14 cellular contexts compared by ENCODE assay signal in the genomic region with DNA sequence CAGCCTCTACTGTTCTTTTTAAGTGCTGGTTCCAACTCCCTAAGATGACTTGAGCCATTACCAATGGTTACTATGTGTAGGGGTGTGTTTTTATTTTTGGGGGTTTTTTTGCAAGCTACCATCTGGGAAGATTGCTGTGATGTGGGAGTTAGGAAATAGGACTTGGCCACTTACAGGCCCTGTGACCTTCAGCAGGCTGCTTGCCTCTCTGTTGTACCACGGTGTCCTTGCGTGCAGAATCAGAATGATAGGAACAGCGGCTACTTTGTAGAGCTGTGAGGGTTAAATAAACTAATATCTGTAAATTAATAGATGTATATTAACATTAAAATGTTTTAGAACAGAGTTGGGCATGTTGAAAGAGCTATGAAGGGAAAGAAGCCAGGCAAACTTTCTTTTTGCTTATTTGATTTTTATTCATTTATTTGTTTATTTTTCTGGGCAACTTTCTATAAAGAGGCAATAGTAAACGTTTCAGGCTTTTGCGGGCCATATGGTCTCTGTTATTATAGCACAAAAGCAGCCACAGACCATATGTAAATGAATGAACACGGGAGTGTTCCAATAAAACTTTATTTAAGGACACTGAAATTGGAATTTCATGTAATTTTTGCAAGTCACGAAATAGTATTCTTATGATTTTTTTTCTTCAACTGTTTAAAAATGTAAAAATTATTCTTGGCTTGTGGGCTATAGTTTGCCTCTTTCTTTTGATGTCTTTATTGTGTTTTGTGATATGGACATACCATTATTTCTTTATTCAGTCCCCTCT. TPM values are rescaled to one million over a fixed set of nuclear protein-coding genes. Genes with fewer than 3 reads are reported as not detected.
DNase-seq lines count a peak whose midpoint lies in the region; ATAC-seq and TF ChIP-seq lines count a peak whose summit lies in the region.
"Had no signal": no experiment of that assay in that cellular context is flagged by ENCODE, and none has a peak within 500 bp of the region (broad histone marks: within the 10 kb centered on the region; RNA-seq: fewer than 3 reads in every experiment).

No MANE protein-coding gene starts in this region.

- no peak for TF ChIP-seq CTCF in WTC11 (IDR thresholded peaks at IDR 0.05)
- TF ChIP-seq CTCF in endodermal cell (conservative IDR thresholded peaks at IDR 0.05): no peak
- TF ChIP-seq CTCF in foreskin fibroblast (IDR thresholded peaks at IDR 0.05; ENCODE audit: low read depth, low read length): no peak

- H3K27ac Mint-ChIP-seq in activated naive CD4-positive, alpha-beta T cell treated with anti-CD3 and anti-CD28 coated beads, Interleukin-2, amount 50 U/mL, for 24 hours: peak overlapping the region; percentile 26
- H3K27ac Mint-ChIP-seq in WTC11: 0 out of 2 replicates have a peak overlapping the region, but pooled peaks have one; percentile 7
- H3K27ac Mint-ChIP-seq in endodermal cell: peak overlapping the region; percentile 57

- DNase-seq in activated naive CD4-positive, alpha-beta T cell (lab: John Stamatoyannopoulos, UW): no peak
- no peak for DNase-seq in WTC11 (ENCODE audit: low spot score)
- no peak for DNase-seq in endodermal cell
- DNase-seq in SHP77 treated with DMSO at 0.1 percent for 48 hours (lab: John Stamatoyannopoulos, UW): no peak
- DNase-seq in foreskin fibroblast: no peak
- DNase-seq: BE2C; CD4-positive, alpha-beta memory T cell; DND-41; GDM1; IMR-90 had no signal

- H3K4me1 ChIP-seq in endodermal cell (ENCODE audit: control insufficient read depth, insufficient read depth, low read length): no peaks in the 10 kb centered on the region
- H3K4me1 ChIP-seq: BE2C had no signal

- H3K4me1 Mint-ChIP-seq in activated naive CD4-positive, alpha-beta T cell treated with anti-CD3 and anti-CD28 coated beads, Interleukin-2, amount 50 U/mL, for 24 hours: no peaks in the 10 kb centered on the region
- H3K4me1 Mint-ChIP-seq in WTC11 (no peaks in the 10 kb centered on the region), endodermal cell (peaks cover 9% of the 10 kb centered on the region)

- H3K36me3 ChIP-seq in endodermal cell (ENCODE audit: control insufficient read depth, insufficient read depth, low read length): peaks cover 53% of the 10 kb centered on the region

- CTCF ChIA-PET in WTC11 (lab: Charles Lee): interaction anchor here (1.3 kb wide), 1 partner anchor 11 kb away, joined by 3 read pairs; no protein-coding TSS in a partner anchor

- H3K4me3 Mint-ChIP-seq in activated naive CD4-positive, alpha-beta T cell treated with anti-CD3 and anti-CD28 coated beads, Interleukin-2, amount 50 U/mL, for 24 hours: no peak overlapping the region
- H3K4me3 Mint-ChIP-seq in WTC11 (no peak overlapping the region), endodermal cell (no peak overlapping the region)
- H3K4me3 Mint-ChIP-seq: CD4-positive, alpha-beta memory T cell had no signal

- no peaks in the 10 kb centered on the region for H3K27me3 Mint-ChIP-seq in activated naive CD4-positive, alpha-beta T cell treated with anti-CD3 and anti-CD28 coated beads, Interleukin-2, amount 50 U/mL, for 24 hours
- H3K27me3 Mint-ChIP-seq in WTC11 (ENCODE audit: low read depth): no peaks in the 10 kb centered on the region
- H3K27me3 Mint-ChIP-seq in endodermal cell (ENCODE audit: insufficient read depth): no peaks in the 10 kb centered on the region
- H3K27me3 Mint-ChIP-seq: CD4-positive, alpha-beta memory T cell had no signal

- 87 to 90% methylated on average over 3 to 5 of the region's 7 CpGs for WGBS in endodermal cell (ENCODE audit: insufficient coverage in 1 of 2, insufficient read length in 1 of 2), 2 experiments

- H3K4me3 ChIP-seq in endodermal cell (ENCODE audit: low read length): no peak overlapping the region
- H3K4me3 ChIP-seq in foreskin fibroblast (ENCODE audit: low read depth in 1 of 2, low read length in 2 of 2): no peak overlapping the region

- no peak overlapping the region for H3K27ac ChIP-seq in endodermal cell (ENCODE audit: low read depth, low read length)
- H3K27ac ChIP-seq: C4-2B had no signal

- peaks cover 10% of the 10 kb centered on the region for H3K9me3 ChIP-seq in endodermal cell (ENCODE audit: control insufficient read depth, low read length)
- H3K9me3 ChIP-seq: BE2C had no signal

- POLR2A ChIA-PET in WTC11 (lab: Charles Lee): no interaction called here

- no peaks in the 10 kb centered on the region for H3K27me3 ChIP-seq in endodermal cell (ENCODE audit: control insufficient read depth, insufficient read depth, low read length, poor library complexity, severe bottlenecking)
- H3K27me3 ChIP-seq: BE2C had no signal

- H3K36me3 Mint-ChIP-seq in activated naive CD4-positive, alpha-beta T cell treated with anti-CD3 and anti-CD28 coated beads, Interleukin-2, amount 50 U/mL, for 24 hours: peaks cover 5% of the 10 kb centered on the region
- H3K36me3 Mint-ChIP-seq in WTC11: peaks cover 20% of the 10 kb centered on the region
- H3K36me3 Mint-ChIP-seq in endodermal cell (ENCODE audit: low read depth): peaks cover 52% of the 10 kb centered on the region

- H3K9ac ChIP-seq in endodermal cell (ENCODE audit: extremely low read depth, low read length, poor library complexity, severe bottlenecking): no peak overlapping the region

- ATAC-seq in WTC11: no peak
- no peak for ATAC-seq in HG03432 (IDR thresholded peaks at IDR 0.05; ENCODE audit: unreplicated experiment)
- ATAC-seq: HCT116 had no signal

- H3K9me3 Mint-ChIP-seq in activated naive CD4-positive, alpha-beta T cell treated with anti-CD3 and anti-CD28 coated beads, Interleukin-2, amount 50 U/mL, for 24 hours: no peaks in the 10 kb centered on the region
- peaks cover 7% of the 10 kb centered on the region for H3K9me3 Mint-ChIP-seq in WTC11
- peaks cover 2% of the 10 kb centered on the region for H3K9me3 Mint-ChIP-seq in endodermal cell
- H3K9me3 Mint-ChIP-seq: CD4-positive, alpha-beta memory T cell had no signal

TF ChIP-seq in WTC11, 78 proteins besides CTCF, POLR2A, EP300 and RAD21:
- TF ChIP-seq, protein P1, sequence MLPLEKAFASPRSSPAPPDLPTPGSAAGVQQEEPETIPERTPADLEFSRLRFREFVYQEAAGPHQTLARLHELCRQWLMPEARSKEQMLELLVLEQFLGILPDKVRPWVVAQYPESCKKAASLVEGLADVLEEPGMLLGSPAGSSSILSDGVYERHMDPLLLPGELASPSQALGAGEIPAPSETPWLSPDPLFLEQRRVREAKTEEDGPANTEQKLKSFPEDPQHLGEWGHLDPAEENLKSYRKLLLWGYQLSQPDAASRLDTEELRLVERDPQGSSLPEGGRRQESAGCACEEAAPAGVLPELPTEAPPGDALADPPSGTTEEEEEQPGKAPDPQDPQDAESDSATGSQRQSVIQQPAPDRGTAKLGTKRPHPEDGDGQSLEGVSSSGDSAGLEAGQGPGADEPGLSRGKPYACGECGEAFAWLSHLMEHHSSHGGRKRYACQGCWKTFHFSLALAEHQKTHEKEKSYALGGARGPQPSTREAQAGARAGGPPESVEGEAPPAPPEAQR (CRISPR knock-in tag; IDR thresholded peaks at IDR 0.05): no peak
- TF ChIP-seq HMGA2 (CRISPR knock-in tag; IDR thresholded peaks at IDR 0.05) (no peak), GABPB1 (CRISPR knock-in tag; IDR thresholded peaks at IDR 0.05) (no peak), RORB (CRISPR knock-in tag; IDR thresholded peaks at IDR 0.05) (no peak), CREB1 (CRISPR knock-in tag; IDR thresholded peaks at IDR 0.05) (no peak), FOXK1 (CRISPR knock-in tag; IDR thresholded peaks at IDR 0.05) (no peak), JAZF1 (CRISPR knock-in tag; IDR thresholded peaks at IDR 0.05) (no peak), MXD4 (CRISPR knock-in tag; IDR thresholded peaks at IDR 0.05; ENCODE audit: borderline replicate concordance) (no peak), ETV6 (CRISPR knock-in tag; IDR thresholded peaks at IDR 0.05) (no peak), SOX15 (CRISPR knock-in tag; IDR thresholded peaks at IDR 0.05) (no peak), SP1 (CRISPR knock-in tag; conservative IDR thresholded peaks at IDR 0.05) (no peak), EMX1 (CRISPR knock-in tag; IDR thresholded peaks at IDR 0.05) (no peak), SMAD4 (CRISPR knock-in tag; IDR thresholded peaks at IDR 0.05) (no peak)
- TF ChIP-seq, protein P2, sequence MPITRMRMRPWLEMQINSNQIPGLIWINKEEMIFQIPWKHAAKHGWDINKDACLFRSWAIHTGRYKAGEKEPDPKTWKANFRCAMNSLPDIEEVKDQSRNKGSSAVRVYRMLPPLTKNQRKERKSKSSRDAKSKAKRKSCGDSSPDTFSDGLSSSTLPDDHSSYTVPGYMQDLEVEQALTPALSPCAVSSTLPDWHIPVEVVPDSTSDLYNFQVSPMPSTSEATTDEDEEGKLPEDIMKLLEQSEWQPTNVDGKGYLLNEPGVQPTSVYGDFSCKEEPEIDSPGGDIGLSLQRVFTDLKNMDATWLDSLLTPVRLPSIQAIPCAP (CRISPR knock-in tag; IDR thresholded peaks at IDR 0.05): no peak

RNA-seq across cellular contexts. Expression of a gene that starts 26.4 kb away (rescaled TPM):
- total RNA-seq in WTC11 (2021) (11.8 to 15.5 TPM (median 15.4 TPM) in 3 replicates), endodermal cell (1 to 10 TPM; 5.5 to 8.4 TPM)
- polyA plus RNA-seq in endodermal cell (2013, experiment 1 of 2): 4.3 TPM
- polyA plus RNA-seq in endodermal cell (2013, experiment 2 of 2): 3.7 TPM
- total RNA-seq: CD4-positive, alpha-beta memory T cell had no signal
- polyA plus RNA-seq: CD4-positive, alpha-beta memory T cell had no signal

RNA-seq across cellular contexts. Expression of a gene that starts 58.5 kb away (rescaled TPM):
- total RNA-seq in WTC11 (2021): 289 to 315 TPM (median 310 TPM) in 3 replicates
- total RNA-seq in endodermal cell: 100 to 1,000 TPM; 190 to 258 TPM
- 259 TPM for polyA plus RNA-seq in endodermal cell (2013, experiment 1 of 2)
- 234 TPM for polyA plus RNA-seq in endodermal cell (2013, experiment 2 of 2)

Comparison
In these comparisons a context has a peak if more than half of its experiments do, and no peak if none do; other contexts are left out.
1. H3K27ac Mint-ChIP-seq: peak in every context shown above with its lines; median percentile 57 in endodermal cell; 26 in activated naive CD4-positive, alpha-beta T cell treated with anti-CD3 and anti-CD28 coated beads, Interleukin-2, amount 50 U/mL, for 24 hours; 7 in WTC11.